ENCODE assay signal across 15 cellular contexts in the genomic region with DNA sequence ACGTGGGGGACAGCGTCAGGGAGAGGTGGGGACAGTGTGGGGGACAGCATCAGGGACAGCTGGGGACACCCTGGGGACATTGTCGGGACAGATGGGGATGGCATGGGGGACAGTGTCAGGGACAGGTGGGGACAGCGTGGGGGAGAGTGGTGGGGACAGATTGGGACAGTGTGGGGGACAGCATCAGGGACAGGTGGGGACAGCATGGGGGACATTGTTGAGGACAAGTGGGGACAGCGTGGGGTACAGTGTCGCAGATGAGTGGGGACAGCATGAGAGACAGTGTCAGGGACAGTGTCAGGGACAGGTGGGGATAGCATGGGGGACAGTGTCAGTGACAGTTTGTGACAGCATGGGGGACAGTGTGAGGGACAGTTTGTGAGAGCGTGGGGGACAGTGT.
DNase-seq lines count a peak whose midpoint lies in the region; ATAC-seq and TF ChIP-seq lines count a peak whose summit lies in the region.
"Had no signal": no experiment of that assay in that cellular context is flagged by ENCODE, and none has a peak within 500 bp of the region (broad histone marks: within the 10 kb centered on the region; RNA-seq: fewer than 3 reads in every experiment).

No MANE protein-coding gene starts in this region.

- ATAC-seq in natural killer cell treated with Interleukin-12 subunit alpha and Interleukin-12 subunit beta and Interleukin-15 and Interleukin-18, amount 100 ng/mL, for 72 hours, result peak; percentile 48 to 52
- peak; percentile 34 for ATAC-seq in upper lobe of right lung
- ATAC-seq in GM19351 (IDR thresholded peaks at IDR 0.05; ENCODE audit: unreplicated experiment), result no peak

- no peaks in the 10 kb centered on the region for H3K36me3 ChIP-seq in upper lobe of right lung

- H3K9me3 Mint-ChIP-seq in chondrocyte (ENCODE audit: low read depth), result peaks cover 22% of the 10 kb centered on the region
- H3K9me3 Mint-ChIP-seq in natural killer cell treated with Interleukin-12 subunit alpha and Interleukin-12 subunit beta and Interleukin-15 and Interleukin-18, amount 100 ng/mL, for 72 hours, result no peaks in the 10 kb centered on the region
- H3K9me3 Mint-ChIP-seq: CD4-positive, CD25-positive, alpha-beta regulatory T cell had no signal

- no peak overlapping the region for H3K4me3 ChIP-seq in upper lobe of right lung

- no peak overlapping the region for H3K4me3 Mint-ChIP-seq in chondrocyte (ENCODE audit: unreplicated experiment)
- no peak overlapping the region for H3K4me3 Mint-ChIP-seq in natural killer cell treated with Interleukin-12 subunit alpha and Interleukin-12 subunit beta and Interleukin-15 and Interleukin-18, amount 100 ng/mL, for 72 hours
- H3K4me3 Mint-ChIP-seq: CD4-positive, CD25-positive, alpha-beta regulatory T cell had no signal

- no peak overlapping the region for H3K27ac Mint-ChIP-seq in chondrocyte (ENCODE audit: unreplicated experiment)
- no peak overlapping the region for H3K27ac Mint-ChIP-seq in natural killer cell treated with Interleukin-12 subunit alpha and Interleukin-12 subunit beta and Interleukin-15 and Interleukin-18, amount 100 ng/mL, for 72 hours

- no peaks in the 10 kb centered on the region for H3K4me1 Mint-ChIP-seq in chondrocyte (ENCODE audit: low read depth)
- no peaks in the 10 kb centered on the region for H3K4me1 Mint-ChIP-seq in natural killer cell treated with Interleukin-12 subunit alpha and Interleukin-12 subunit beta and Interleukin-15 and Interleukin-18, amount 100 ng/mL, for 72 hours (ENCODE audit: low read depth in 2 of 2)
- H3K4me1 Mint-ChIP-seq: CD4-positive, CD25-positive, alpha-beta regulatory T cell had no signal

- H3K27ac ChIP-seq in upper lobe of right lung, result no peak overlapping the region

- H3K36me3 Mint-ChIP-seq in chondrocyte (ENCODE audit: low read depth), result no peaks in the 10 kb centered on the region
- H3K36me3 Mint-ChIP-seq in natural killer cell treated with Interleukin-12 subunit alpha and Interleukin-12 subunit beta and Interleukin-15 and Interleukin-18, amount 100 ng/mL, for 72 hours, result no peaks in the 10 kb centered on the region
- H3K36me3 Mint-ChIP-seq: CD4-positive, CD25-positive, alpha-beta regulatory T cell had no signal

- intact Hi-C loops in upper lobe of right lung (cut with DNase I), result no loop called here

- H3K4me1 ChIP-seq in upper lobe of right lung, result no peaks in the 10 kb centered on the region
- H3K4me1 ChIP-seq: Caco-2 had no signal

- TF ChIP-seq POLR2A in GM19099 (IDR thresholded peaks at IDR 0.05; ENCODE audit: extremely low read depth, insufficient read length, low read depth), result peak; percentile 35

- TF ChIP-seq CTCF in chondrocyte (IDR thresholded peaks at IDR 0.05) (no peak), upper lobe of right lung (IDR thresholded peaks at IDR 0.05) (no peak)

- H3K27me3 Mint-ChIP-seq in chondrocyte (ENCODE audit: low read depth), result no peaks in the 10 kb centered on the region
- no peaks in the 10 kb centered on the region for H3K27me3 Mint-ChIP-seq in natural killer cell treated with Interleukin-12 subunit alpha and Interleukin-12 subunit beta and Interleukin-15 and Interleukin-18, amount 100 ng/mL, for 72 hours
- H3K27me3 Mint-ChIP-seq: CD4-positive, CD25-positive, alpha-beta regulatory T cell had no signal

- DNase-seq in chondrocyte (ENCODE audit: low spot score) (peak; percentile 61), upper lobe of right lung (peak; percentile 37), SKM-1 treated with dmso at 0.1 percent for 144 hours (lab: John Stamatoyannopoulos, UW; ENCODE audit: unreplicated experiment) (no peak), activated gamma-delta T cell treated with Interleukin-2 at 50 U/mL for 16 hours (no peak)
- DNase-seq in natural killer cell treated with Interleukin-12 subunit alpha and Interleukin-12 subunit beta and Interleukin-15 and Interleukin-18, amount 100 ng/mL, for 72 hours (ENCODE audit: low spot score), result no peak
- DNase-seq: ACHN; AML-193; Caco-2; CD4-positive, CD25-positive, alpha-beta regulatory T cell; GOT3; NCI-H187; NCI-H226; NCI-H524 treated with DMSO at 0.1 percent for 48 hours had no signal

- no peaks in the 10 kb centered on the region for H3K27me3 ChIP-seq in upper lobe of right lung

- H3K9me3 ChIP-seq in upper lobe of right lung, result no peaks in the 10 kb centered on the region
- H3K9me3 ChIP-seq: Caco-2 had no signal

Comparison
In these comparisons a context has a peak if more than half of its experiments do, and no peak if none do; other contexts are left out.
1. DNase-seq: peak in chondrocyte (single experiment) and upper lobe of right lung (single experiment); none in natural killer cell treated with Interleukin-12 subunit alpha and Interleukin-12 subunit beta and Interleukin-15 and Interleukin-18, amount 100 ng/mL, for 72 hours (single experiment), SKM-1 treated with dmso at 0.1 percent for 144 hours (single experiment) and activated gamma-delta T cell treated with Interleukin-2 at 50 U/mL for 16 hours (single experiment).